ENCODE assay signal across 16 cellular contexts in the genomic region with DNA sequence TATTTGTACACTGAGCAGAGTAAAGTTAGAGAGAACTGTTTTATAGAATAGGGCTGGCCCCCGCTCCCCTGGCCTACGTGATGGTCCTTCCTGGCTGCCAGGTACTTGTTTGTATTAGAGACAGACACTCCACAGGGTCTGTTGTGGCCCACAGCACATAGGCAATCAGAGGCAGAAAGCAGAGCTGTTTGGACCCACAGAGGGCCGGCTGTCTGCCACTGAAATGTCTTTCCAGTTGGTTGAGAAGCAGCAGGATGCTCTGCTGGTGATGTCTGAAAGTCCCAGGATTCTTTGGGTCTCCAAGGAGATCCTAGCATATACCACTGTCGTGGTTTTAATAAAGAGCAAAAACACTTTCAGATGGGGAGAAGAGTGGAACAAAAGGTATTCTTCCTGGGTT. TPM values are rescaled to one million over a fixed set of nuclear protein-coding genes. Genes with fewer than 3 reads are reported as not detected.
DNase-seq lines count a peak whose midpoint lies in the region; ATAC-seq and TF ChIP-seq lines count a peak whose summit lies in the region.
"Had no signal": no experiment of that assay in that cellular context is flagged by ENCODE, and none has a peak within 500 bp of the region (broad histone marks: within the 10 kb centered on the region; RNA-seq: fewer than 3 reads in every experiment).

No MANE protein-coding gene starts in this region.

- peak overlapping the region; percentile 98 to 100 (median 98) for H3K27ac Mint-ChIP-seq in CD4-positive, CD25-positive, alpha-beta regulatory T cell
- peak overlapping the region; percentile 91 for H3K27ac Mint-ChIP-seq in activated naive CD8-positive, alpha-beta T cell treated with anti-CD3 and anti-CD28 coated beads for 36 hours
- H3K27ac Mint-ChIP-seq in natural killer cell treated with Interleukin-12 subunit alpha and Interleukin-12 subunit beta and Interleukin-15 and Interleukin-18, amount 100 ng/mL, for 72 hours, result peak overlapping the region; percentile 98 to 100
- H3K27ac Mint-ChIP-seq: HFFc6 had no signal

- no peaks in the 10 kb centered on the region for H3K27me3 ChIP-seq in CD4-positive, CD25-positive, alpha-beta regulatory T cell (ENCODE audit: control insufficient read depth, insufficient read depth, low read length)
- H3K27me3 ChIP-seq in Peyer's patch (no peaks in the 10 kb centered on the region), foreskin keratinocyte (no peaks in the 10 kb centered on the region)
- H3K27me3 ChIP-seq: brain microvascular endothelial cell, left lung had no signal

- TF ChIP-seq CTCF in Peyer's patch (IDR thresholded peaks at IDR 0.05), result no peak
- no peak for TF ChIP-seq CTCF in foreskin keratinocyte (conservative IDR thresholded peaks at IDR 0.05)

- H3K36me3 ChIP-seq in CD4-positive, CD25-positive, alpha-beta regulatory T cell (ENCODE audit: control insufficient read depth, insufficient read depth, low read length), result no peaks in the 10 kb centered on the region
- no peaks in the 10 kb centered on the region for H3K36me3 ChIP-seq in Peyer's patch
- H3K36me3 ChIP-seq: brain microvascular endothelial cell, left lung, prostate gland had no signal

- no peaks in the 10 kb centered on the region for H3K9me3 Mint-ChIP-seq in CD4-positive, CD25-positive, alpha-beta regulatory T cell
- H3K9me3 Mint-ChIP-seq in activated naive CD8-positive, alpha-beta T cell treated with anti-CD3 and anti-CD28 coated beads for 36 hours, result peaks cover 11% of the 10 kb centered on the region
- H3K9me3 Mint-ChIP-seq in natural killer cell treated with Interleukin-12 subunit alpha and Interleukin-12 subunit beta and Interleukin-15 and Interleukin-18, amount 100 ng/mL, for 72 hours, result no peaks in the 10 kb centered on the region

- H3K9me3 ChIP-seq in CD4-positive, CD25-positive, alpha-beta regulatory T cell (ENCODE audit: control insufficient read depth in 2 of 2, low read length in 2 of 2), result peaks cover 0 to 8% of the 10 kb centered on the region in 2 experiments
- H3K9me3 ChIP-seq in Peyer's patch, result no peaks in the 10 kb centered on the region
- H3K9me3 ChIP-seq: left lung, prostate gland had no signal

- H3K4me1 Mint-ChIP-seq in CD4-positive, CD25-positive, alpha-beta regulatory T cell, result peaks cover 40 to 83% (median 58%) of the 10 kb centered on the region in 4 donors
- H3K4me1 Mint-ChIP-seq in activated naive CD8-positive, alpha-beta T cell treated with anti-CD3 and anti-CD28 coated beads for 36 hours, result peaks cover 68% of the 10 kb centered on the region
- H3K4me1 Mint-ChIP-seq in natural killer cell treated with Interleukin-12 subunit alpha and Interleukin-12 subunit beta and Interleukin-15 and Interleukin-18, amount 100 ng/mL, for 72 hours (ENCODE audit: low read depth in 2 of 2), result peaks cover 72 to 75% of the 10 kb centered on the region in 2 donors

- no peaks in the 10 kb centered on the region for H3K27me3 Mint-ChIP-seq in CD4-positive, CD25-positive, alpha-beta regulatory T cell
- H3K27me3 Mint-ChIP-seq in activated naive CD8-positive, alpha-beta T cell treated with anti-CD3 and anti-CD28 coated beads for 36 hours, result no peaks in the 10 kb centered on the region
- no peaks in the 10 kb centered on the region for H3K27me3 Mint-ChIP-seq in natural killer cell treated with Interleukin-12 subunit alpha and Interleukin-12 subunit beta and Interleukin-15 and Interleukin-18, amount 100 ng/mL, for 72 hours

- no peak for ATAC-seq in CD4-positive, CD25-positive, alpha-beta regulatory T cell (ENCODE audit: low read depth in 2 of 2)
- no peak for ATAC-seq in natural killer cell treated with Interleukin-12 subunit alpha and Interleukin-12 subunit beta and Interleukin-15 and Interleukin-18, amount 100 ng/mL, for 72 hours
- ATAC-seq in foreskin keratinocyte, result no peak
- ATAC-seq in GM21737 (IDR thresholded peaks at IDR 0.05; ENCODE audit: unreplicated experiment), result no peak
- ATAC-seq: left lung had no signal

- in situ Hi-C loops in G401 (cut with HindIII; ENCODE audit: low sequenced_read_pairs), result loop anchor here (10.0 kb wide), 1 partner anchor 112 kb away; no protein-coding TSS in a partner anchor

- H3K4me3 ChIP-seq in CD4-positive, CD25-positive, alpha-beta regulatory T cell (ENCODE audit: low read depth, low read length), result peak overlapping the region; percentile 89
- H3K4me3 ChIP-seq in Peyer's patch, result no peak overlapping the region
- H3K4me3 ChIP-seq: left lung, PC-9, prostate gland had no signal

- H3K36me3 Mint-ChIP-seq in CD4-positive, CD25-positive, alpha-beta regulatory T cell, result peaks cover 23% of the 10 kb centered on the region
- H3K36me3 Mint-ChIP-seq in activated naive CD8-positive, alpha-beta T cell treated with anti-CD3 and anti-CD28 coated beads for 36 hours, result peaks cover 44% of the 10 kb centered on the region
- H3K36me3 Mint-ChIP-seq in natural killer cell treated with Interleukin-12 subunit alpha and Interleukin-12 subunit beta and Interleukin-15 and Interleukin-18, amount 100 ng/mL, for 72 hours, result no peaks in the 10 kb centered on the region

- H3K4me3 Mint-ChIP-seq in CD4-positive, CD25-positive, alpha-beta regulatory T cell, result peak overlapping the region; percentile 74 to 93 (median 80)
- peak overlapping the region; percentile 58 for H3K4me3 Mint-ChIP-seq in activated naive CD8-positive, alpha-beta T cell treated with anti-CD3 and anti-CD28 coated beads for 36 hours
- no peak overlapping the region for H3K4me3 Mint-ChIP-seq in natural killer cell treated with Interleukin-12 subunit alpha and Interleukin-12 subunit beta and Interleukin-15 and Interleukin-18, amount 100 ng/mL, for 72 hours
- H3K4me3 Mint-ChIP-seq: HFFc6 had no signal

- H3K27ac ChIP-seq in CD4-positive, CD25-positive, alpha-beta regulatory T cell (ENCODE audit: insufficient read depth, low read length, poor library complexity, severe bottlenecking), result peak overlapping the region; percentile 91
- H3K27ac ChIP-seq in Peyer's patch (peak overlapping the region in 2 of 4 donors; percentile 2 to 10), foreskin keratinocyte (no peak overlapping the region)
- H3K27ac ChIP-seq: brain microvascular endothelial cell, PC-9, prostate gland had no signal

- no peak for DNase-seq in CD4-positive, CD25-positive, alpha-beta regulatory T cell
- DNase-seq in G401 (ENCODE audit: low spot score) (peak; percentile 51), Peyer's patch (no peak), foreskin keratinocyte (no peak)
- no peak for DNase-seq in activated naive CD8-positive, alpha-beta T cell treated with anti-CD3 and anti-CD28 coated beads for 36 hours
- no peak for DNase-seq in natural killer cell treated with Interleukin-12 subunit alpha and Interleukin-12 subunit beta and Interleukin-15 and Interleukin-18, amount 100 ng/mL, for 72 hours (ENCODE audit: low spot score)
- DNase-seq: activated CD4-positive, CD25-positive, alpha-beta regulatory T cell treated with anti-CD3 and anti-CD28 coated beads, Interleukin-2, amount 50 U/mL, for 72 hours; activated effector memory CD4-positive, alpha-beta T cell treated with Interleukin-2 at 50 U/mL for 16 hours; brain microvascular endothelial cell; DMS53; HFFc6; left lung; PC-9; substantia nigra had no signal

- no peak for TF ChIP-seq POLR2A in Peyer's patch (IDR thresholded peaks at IDR 0.05)

- H3K4me1 ChIP-seq in CD4-positive, CD25-positive, alpha-beta regulatory T cell (ENCODE audit: control insufficient read depth, insufficient read depth, low read length, poor library complexity, severe bottlenecking), result peaks cover 94% of the 10 kb centered on the region
- H3K4me1 ChIP-seq in Peyer's patch, result peaks cover 3 to 34% (median 12%) of the 10 kb centered on the region in 4 donors
- H3K4me1 ChIP-seq in foreskin keratinocyte, result peaks cover 32% of the 10 kb centered on the region

RNA-seq across cellular contexts. Expression of a gene that starts 5.2 kb away (rescaled TPM):
- 44.1 TPM for total RNA-seq in CD4-positive, CD25-positive, alpha-beta regulatory T cell
- 100 to 1,000 TPM in 3 of 4 donors, 10 to 100 TPM in 1; 94.5 to 122 (median 109) TPM for polyA plus RNA-seq in CD4-positive, CD25-positive, alpha-beta regulatory T cell
- total RNA-seq in G401 (2014; rRNA removed; shearing (Covaris generic)), result 24.1 and 28.7 TPM in 2 replicates
- 10 to 100 TPM; 25.4 to 25.5 TPM for total RNA-seq in activated naive CD8-positive, alpha-beta T cell treated with anti-CD3 and anti-CD28 coated beads for 36 hours
- total RNA-seq in natural killer cell treated with Interleukin-12 subunit alpha and Interleukin-12 subunit beta and Interleukin-15 and Interleukin-18, amount 100 ng/mL, for 72 hours, result 10 to 100 TPM; 11.4 to 14.5 TPM
- total RNA-seq in Peyer's patch, result 10 to 100 TPM in 3 of 4 donors, 1 to 10 TPM in 1; 9.5 to 37.1 (median 18.5) TPM
- total RNA-seq in foreskin keratinocyte, result 28.9 and 29.4 TPM in 2 replicates
- polyA plus RNA-seq in foreskin keratinocyte, result 22.7 and 27.0 TPM in 2 replicates

RNA-seq across cellular contexts. Expression of a gene that starts 54.2 kb away (rescaled TPM):
- 23.5 TPM for total RNA-seq in CD4-positive, CD25-positive, alpha-beta regulatory T cell
- polyA plus RNA-seq in CD4-positive, CD25-positive, alpha-beta regulatory T cell, result 1 to 10 TPM; 3.2 to 6.0 (median 3.3) TPM
- 33.2 and 38.0 TPM in 2 replicates for total RNA-seq in G401 (2014; rRNA removed; shearing (Covaris generic))
- 10 to 100 TPM; 20.4 to 22.6 TPM for total RNA-seq in activated naive CD8-positive, alpha-beta T cell treated with anti-CD3 and anti-CD28 coated beads for 36 hours
- 10 to 100 TPM; 26.3 to 32.1 TPM for total RNA-seq in natural killer cell treated with Interleukin-12 subunit alpha and Interleukin-12 subunit beta and Interleukin-15 and Interleukin-18, amount 100 ng/mL, for 72 hours
- total RNA-seq in Peyer's patch (10 to 100 TPM; 38.5 to 55.4 (median 52.6) TPM), foreskin keratinocyte (59.3 and 64.3 TPM in 2 replicates)
- 10.5 and 11.1 TPM in 2 replicates for polyA plus RNA-seq in foreskin keratinocyte

RNA-seq across cellular contexts. Expression of a gene that starts 57.4 kb away (rescaled TPM):
- total RNA-seq in CD4-positive, CD25-positive, alpha-beta regulatory T cell, result 15.4 TPM
- under 1 TPM; 0.24 to 0.59 (median 0.38) TPM for polyA plus RNA-seq in CD4-positive, CD25-positive, alpha-beta regulatory T cell
- total RNA-seq in G401 (2014; rRNA removed; shearing (Covaris generic)), result 11.0 and 19.1 TPM in 2 replicates
- 10 to 100 TPM; 10.2 to 10.9 TPM for total RNA-seq in activated naive CD8-positive, alpha-beta T cell treated with anti-CD3 and anti-CD28 coated beads for 36 hours
- 1 to 10 TPM; 3.4 to 7.6 TPM for total RNA-seq in natural killer cell treated with Interleukin-12 subunit alpha and Interleukin-12 subunit beta and Interleukin-15 and Interleukin-18, amount 100 ng/mL, for 72 hours
- total RNA-seq in Peyer's patch (10 to 100 TPM; 12.1 to 68.5 (median 21.7) TPM), foreskin keratinocyte (81.7 and 109 TPM in 2 replicates)
- polyA plus RNA-seq in foreskin keratinocyte, result 23.9 and 27.5 TPM in 2 replicates
